In genomic region chr18:69358197-69358895, GRCh38 we compare ENCODE assay signal across 1 cellular context.
TF ChIP-seq lines count a peak whose summit lies in the region.

No MANE protein-coding gene starts in this region.

TF ChIP-seq in HepG2, 621 proteins besides CTCF, POLR2A, EP300 and RAD21 (continued from another document and continues in another):
- peak; percentile 94 for TF ChIP-seq HOMEZ (CRISPR knock-in tag; IDR thresholded peaks at IDR 0.05; ENCODE audit: low read depth)
- peak; percentile 45; the same call in 1 of the 2 replicates for TF ChIP-seq RBFOX2 (IDR thresholded peaks at IDR 0.05; ENCODE audit: low read depth, low read length)
- peak; percentile 87 for TF ChIP-seq ZNF614 (CRISPR knock-in tag; IDR thresholded peaks at IDR 0.05; ENCODE audit: borderline replicate concordance)
- TF ChIP-seq ZSCAN31 (CRISPR knock-in tag; IDR thresholded peaks at IDR 0.05; ENCODE audit: low read depth), result peak; percentile 73; the same call in 1 of the 2 replicates
- peak; percentile 40; the same call in 1 of the 2 replicates for TF ChIP-seq MTA1 (CRISPR knock-in tag; IDR thresholded peaks at IDR 0.05; ENCODE audit: borderline replicate concordance)
- no peak for TF ChIP-seq NONO (IDR thresholded peaks at IDR 0.05)
- TF ChIP-seq NONO (CRISPR knock-in tag; conservative IDR thresholded peaks at IDR 0.05), result peak; percentile 63; the same call in 1 of the 2 replicates
- TF ChIP-seq GATA4 (IDR thresholded peaks at IDR 0.05; ENCODE audit: borderline replicate concordance, low read depth), result peak; percentile 97
- peak; percentile 77 for TF ChIP-seq HNF1A (IDR thresholded peaks at IDR 0.05; ENCODE audit: low read depth)
- TF ChIP-seq HNF1A (CRISPR knock-in tag; IDR thresholded peaks at IDR 0.05; ENCODE audit: borderline replicate concordance), result peak; percentile 93
- TF ChIP-seq NFIC (IDR thresholded peaks at IDR 0.05; ENCODE audit: low read length), result peak; percentile 95
- TF ChIP-seq CREB1 (IDR thresholded peaks at IDR 0.05), result no peak
- TF ChIP-seq CREB1 (CRISPR knock-in tag; IDR thresholded peaks at IDR 0.05), result peak; percentile 84
- TF ChIP-seq, protein P1, sequence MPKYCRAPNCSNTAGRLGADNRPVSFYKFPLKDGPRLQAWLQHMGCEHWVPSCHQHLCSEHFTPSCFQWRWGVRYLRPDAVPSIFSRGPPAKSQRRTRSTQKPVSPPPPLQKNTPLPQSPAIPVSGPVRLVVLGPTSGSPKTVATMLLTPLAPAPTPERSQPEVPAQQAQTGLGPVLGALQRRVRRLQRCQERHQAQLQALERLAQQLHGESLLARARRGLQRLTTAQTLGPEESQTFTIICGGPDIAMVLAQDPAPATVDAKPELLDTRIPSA (CRISPR knock-in tag; IDR thresholded peaks at IDR 0.05; ENCODE audit: borderline replicate concordance), result no peak
- peak; percentile 63; the same call in 1 of the 2 replicates for TF ChIP-seq SAP130 (CRISPR knock-in tag; IDR thresholded peaks at IDR 0.05; ENCODE audit: low read depth)
- peak; percentile 78; the same call in 1 of the 2 replicates for TF ChIP-seq EHMT2 (IDR thresholded peaks at IDR 0.05; ENCODE audit: borderline replicate concordance, low read depth, low read length)
- peak; percentile 96; the same call in 1 of the 2 replicates for TF ChIP-seq DPF2 (CRISPR knock-in tag; IDR thresholded peaks at IDR 0.05; ENCODE audit: borderline replicate concordance, low read depth)
- TF ChIP-seq PPARG (CRISPR knock-in tag; conservative IDR thresholded peaks at IDR 0.05), result peak; percentile 47; the same call in 1 of the 2 replicates
- TF ChIP-seq MBD4 (IDR thresholded peaks at IDR 0.05; ENCODE audit: borderline replicate concordance, low read length), result 0 out of 2 replicates have a peak, but pooled peaks have one; percentile 62
- no peak; the same call in 1 of the 2 replicates for TF ChIP-seq RELA (CRISPR knock-in tag; IDR thresholded peaks at IDR 0.05)
- TF ChIP-seq MEF2D (CRISPR knock-in tag; IDR thresholded peaks at IDR 0.05), result peak; percentile 45; the same call in 1 of the 2 replicates
- TF ChIP-seq ZBTB20 (CRISPR knock-in tag; IDR thresholded peaks at IDR 0.05; ENCODE audit: borderline replicate concordance, low read depth), result peak; percentile 71; the same call in 1 of the 2 replicates
- TF ChIP-seq, protein P2, sequence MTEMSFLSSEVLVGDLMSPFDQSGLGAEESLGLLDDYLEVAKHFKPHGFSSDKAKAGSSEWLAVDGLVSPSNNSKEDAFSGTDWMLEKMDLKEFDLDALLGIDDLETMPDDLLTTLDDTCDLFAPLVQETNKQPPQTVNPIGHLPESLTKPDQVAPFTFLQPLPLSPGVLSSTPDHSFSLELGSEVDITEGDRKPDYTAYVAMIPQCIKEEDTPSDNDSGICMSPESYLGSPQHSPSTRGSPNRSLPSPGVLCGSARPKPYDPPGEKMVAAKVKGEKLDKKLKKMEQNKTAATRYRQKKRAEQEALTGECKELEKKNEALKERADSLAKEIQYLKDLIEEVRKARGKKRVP (CRISPR knock-in tag; IDR thresholded peaks at IDR 0.05), result peak in 1 of 2 experiments; percentile 78; a peak in 2 of 4 replicates
- no peak for TF ChIP-seq ZFP41 (CRISPR knock-in tag; IDR thresholded peaks at IDR 0.05; ENCODE audit: borderline replicate concordance)
- TF ChIP-seq TFAP4 (IDR thresholded peaks at IDR 0.05; ENCODE audit: borderline replicate concordance, low read depth), result peak; percentile 14; the same call in 1 of the 2 replicates
- no peak for TF ChIP-seq FOXA1 (IDR thresholded peaks at IDR 0.05)
- TF ChIP-seq FOXA1 (CRISPR knock-in tag; IDR thresholded peaks at IDR 0.05), result peak; percentile 83
- TF ChIP-seq ATF2 (CRISPR knock-in tag; IDR thresholded peaks at IDR 0.05), result peak; percentile 64; the same call in 1 of the 2 replicates
- TF ChIP-seq, protein P3, sequence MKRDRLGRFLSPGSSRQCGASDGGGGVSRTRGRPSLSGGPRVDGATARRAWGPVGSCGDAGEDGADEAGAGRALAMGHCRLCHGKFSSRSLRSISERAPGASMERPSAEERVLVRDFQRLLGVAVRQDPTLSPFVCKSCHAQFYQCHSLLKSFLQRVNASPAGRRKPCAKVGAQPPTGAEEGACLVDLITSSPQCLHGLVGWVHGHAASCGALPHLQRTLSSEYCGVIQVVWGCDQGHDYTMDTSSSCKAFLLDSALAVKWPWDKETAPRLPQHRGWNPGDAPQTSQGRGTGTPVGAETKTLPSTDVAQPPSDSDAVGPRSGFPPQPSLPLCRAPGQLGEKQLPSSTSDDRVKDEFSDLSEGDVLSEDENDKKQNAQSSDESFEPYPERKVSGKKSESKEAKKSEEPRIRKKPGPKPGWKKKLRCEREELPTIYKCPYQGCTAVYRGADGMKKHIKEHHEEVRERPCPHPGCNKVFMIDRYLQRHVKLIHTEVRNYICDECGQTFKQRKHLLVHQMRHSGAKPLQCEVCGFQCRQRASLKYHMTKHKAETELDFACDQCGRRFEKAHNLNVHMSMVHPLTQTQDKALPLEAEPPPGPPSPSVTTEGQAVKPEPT (CRISPR knock-in tag; IDR thresholded peaks at IDR 0.05; ENCODE audit: low read depth), result 0 out of 2 replicates have a peak, but pooled peaks have one; percentile 49
- peak; percentile 87 for TF ChIP-seq PATZ1 (CRISPR knock-in tag; IDR thresholded peaks at IDR 0.05)
- TF ChIP-seq RNF219 (CRISPR knock-in tag; IDR thresholded peaks at IDR 0.05), result no peak
- TF ChIP-seq ZNF3 (CRISPR knock-in tag; IDR thresholded peaks at IDR 0.05), result peak; percentile 24; the same call in 1 of the 2 replicates
- peak; percentile 82 for TF ChIP-seq RCOR2 (CRISPR knock-in tag; IDR thresholded peaks at IDR 0.05)
- peak; percentile 83 for TF ChIP-seq RARA (CRISPR knock-in tag; IDR thresholded peaks at IDR 0.05)
- TF ChIP-seq CSRNP1 (CRISPR knock-in tag; IDR thresholded peaks at IDR 0.05), result 0 out of 2 replicates have a peak, but pooled peaks have one; percentile 51
- TF ChIP-seq BCL6 (CRISPR knock-in tag; IDR thresholded peaks at IDR 0.05), result peak; percentile 75
- TF ChIP-seq MED13 (CRISPR knock-in tag; IDR thresholded peaks at IDR 0.05), result peak; percentile 84; the same call in 1 of the 2 replicates
- TF ChIP-seq TCF7L2 (IDR thresholded peaks at IDR 0.05; ENCODE audit: low read depth, low read length), result peak; percentile 93
- TF ChIP-seq ZNF207 (IDR thresholded peaks at IDR 0.05; ENCODE audit: borderline replicate concordance), result no peak
- TF ChIP-seq GABPB1 (CRISPR knock-in tag; IDR thresholded peaks at IDR 0.05), result 0 out of 2 replicates have a peak, but pooled peaks have one; percentile 32
- TF ChIP-seq ZNF12 (CRISPR knock-in tag; IDR thresholded peaks at IDR 0.05), result 0 out of 2 replicates have a peak, but pooled peaks have one; percentile 50
- peak; percentile 6; the same call in 1 of the 2 replicates for TF ChIP-seq SMC3 (IDR thresholded peaks at IDR 0.05; ENCODE audit: low read length)
